1 cellular context compared by ENCODE assay signal in the genomic region with DNA sequence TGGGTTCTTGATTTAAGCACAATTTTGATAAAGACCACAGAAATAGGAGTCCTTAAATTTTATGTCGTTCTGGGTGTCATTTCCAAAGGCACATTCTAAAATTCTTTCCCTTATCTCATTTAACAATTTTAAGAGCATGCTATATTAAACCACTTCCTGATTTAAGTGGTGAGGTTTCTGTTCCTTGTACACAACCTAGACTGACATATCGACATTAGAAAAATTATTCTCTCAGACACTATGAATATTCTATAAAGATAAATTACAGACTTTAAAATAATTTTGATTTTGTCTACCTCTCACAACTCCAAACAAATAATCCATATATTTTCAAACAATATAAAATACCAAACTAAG.
TF ChIP-seq lines count a peak whose summit lies in the region.

No MANE protein-coding gene starts in this region.

TF ChIP-seq in GM12878, 131 proteins besides CTCF, POLR2A, EP300 and RAD21 (continued from another document):
- TF ChIP-seq, protein P1, sequence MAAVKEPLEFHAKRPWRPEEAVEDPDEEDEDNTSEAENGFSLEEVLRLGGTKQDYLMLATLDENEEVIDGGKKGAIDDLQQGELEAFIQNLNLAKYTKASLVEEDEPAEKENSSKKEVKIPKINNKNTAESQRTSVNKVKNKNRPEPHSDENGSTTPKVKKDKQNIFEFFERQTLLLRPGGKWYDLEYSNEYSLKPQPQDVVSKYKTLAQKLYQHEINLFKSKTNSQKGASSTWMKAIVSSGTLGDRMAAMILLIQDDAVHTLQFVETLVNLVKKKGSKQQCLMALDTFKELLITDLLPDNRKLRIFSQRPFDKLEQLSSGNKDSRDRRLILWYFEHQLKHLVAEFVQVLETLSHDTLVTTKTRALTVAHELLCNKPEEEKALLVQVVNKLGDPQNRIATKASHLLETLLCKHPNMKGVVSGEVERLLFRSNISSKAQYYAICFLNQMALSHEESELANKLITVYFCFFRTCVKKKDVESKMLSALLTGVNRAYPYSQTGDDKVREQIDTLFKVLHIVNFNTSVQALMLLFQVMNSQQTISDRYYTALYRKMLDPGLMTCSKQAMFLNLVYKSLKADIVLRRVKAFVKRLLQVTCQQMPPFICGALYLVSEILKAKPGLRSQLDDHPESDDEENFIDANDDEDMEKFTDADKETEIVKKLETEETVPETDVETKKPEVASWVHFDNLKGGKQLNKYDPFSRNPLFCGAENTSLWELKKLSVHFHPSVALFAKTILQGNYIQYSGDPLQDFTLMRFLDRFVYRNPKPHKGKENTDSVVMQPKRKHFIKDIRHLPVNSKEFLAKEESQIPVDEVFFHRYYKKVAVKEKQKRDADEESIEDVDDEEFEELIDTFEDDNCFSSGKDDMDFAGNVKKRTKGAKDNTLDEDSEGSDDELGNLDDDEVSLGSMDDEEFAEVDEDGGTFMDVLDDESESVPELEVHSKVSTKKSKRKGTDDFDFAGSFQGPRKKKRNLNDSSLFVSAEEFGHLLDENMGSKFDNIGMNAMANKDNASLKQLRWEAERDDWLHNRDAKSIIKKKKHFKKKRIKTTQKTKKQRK (IDR thresholded peaks at IDR 0.05; ENCODE audit: low read depth, low read length), result no peak
- TF ChIP-seq PML (IDR thresholded peaks at IDR 0.05; ENCODE audit: low read length), result no peak
